15 cellular contexts compared by ENCODE assay signal in the genomic region with DNA sequence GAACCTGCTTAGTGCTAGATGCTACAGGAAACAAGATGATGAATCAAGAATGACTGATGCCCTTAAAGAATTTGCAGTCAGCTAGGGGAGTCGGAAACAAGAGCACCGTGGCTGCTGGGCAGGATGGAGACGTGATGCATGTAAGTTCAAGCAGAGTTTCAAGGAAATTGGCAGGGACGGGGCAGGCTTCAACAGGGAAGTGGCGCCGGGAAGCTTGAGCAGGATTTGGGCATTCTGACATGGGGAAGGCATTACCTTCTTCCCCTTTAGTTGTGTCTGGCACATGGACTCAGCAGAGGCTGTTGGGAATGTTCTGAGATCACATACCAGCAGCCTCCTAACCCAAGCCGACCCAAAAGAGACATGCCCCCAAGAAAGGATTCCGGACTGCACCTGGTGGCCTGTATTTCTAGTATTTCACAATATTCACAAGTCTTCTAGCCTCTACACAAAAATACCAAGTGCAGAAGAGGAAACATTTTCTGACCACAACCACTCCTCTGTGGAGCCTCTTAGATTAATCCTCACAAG.
A peak's percentile ranks its signal among the peaks of the same experiment; 100 is the strongest.
DNase-seq lines count a peak whose midpoint lies in the region; ATAC-seq, FAIRE-seq and TF ChIP-seq lines count a peak whose summit lies in the region.
"Had no signal": no experiment of that assay in that cellular context is flagged by ENCODE, and none has a peak within 500 bp of the region (broad histone marks: within the 10 kb centered on the region; RNA-seq: fewer than 3 reads in every experiment).

No MANE protein-coding gene starts in this region.

- H3K9me3 ChIP-seq in small intestine (ENCODE audit: control insufficient read depth, low read depth) (no peaks in the 10 kb centered on the region), esophagus muscularis mucosa (no peaks in the 10 kb centered on the region)
- H3K9me3 ChIP-seq: mucosa of descending colon had no signal

- peaks cover 3% of the 10 kb centered on the region for H3K36me3 Mint-ChIP-seq in activated T-helper 1 cell treated with anti-CD3 and anti-CD28 coated beads, Interleukin-12 subunit alpha, Interleukin-12 subunit beta, Interleukin-2, Interleukin-4 antibody, amounts not matched to agents 30 ng/mL and 10 ng/mL and 1 ng/mL, durations not matched to agents 14 hours and 24 hours and 36 hours (ENCODE audit: low read depth)

- no peak for TF ChIP-seq POLR2A in esophagus muscularis mucosa (IDR thresholded peaks at IDR 0.05; ENCODE audit: low read depth)

- H3K4me1 ChIP-seq in KMS-11 (ENCODE audit: low read depth, poor library complexity, severe bottlenecking) (peaks cover 32% of the 10 kb centered on the region), small intestine (ENCODE audit: control insufficient read depth in 2 of 2, insufficient read depth in 1 of 2, low read depth in 1 of 2, low read length in 1 of 2) (no peaks in the 10 kb centered on the region), esophagus muscularis mucosa (no peaks in the 10 kb centered on the region)

- FAIRE-seq in small intestine (lab: Jason Lieb, UNC): no peak
- FAIRE-seq: GM18507 had no signal

- peak overlapping the region; percentile 24 for H3K27ac Mint-ChIP-seq in activated T-helper 1 cell treated with anti-CD3 and anti-CD28 coated beads, Interleukin-12 subunit alpha, Interleukin-12 subunit beta, Interleukin-2, Interleukin-4 antibody, amounts not matched to agents 30 ng/mL and 10 ng/mL and 1 ng/mL, durations not matched to agents 14 hours and 24 hours and 36 hours
- H3K27ac Mint-ChIP-seq: activated T-helper 2 cell treated with anti-CD3 and anti-CD28 coated beads, Interferon-gamma antibody, Interleukin-2, Interleukin-4, amounts not matched to agents 10 μg/mL and 5 μg/mL and 100 μg/mL, durations not matched to agents 14 hours and 24 hours and 36 hours had no signal

- no peaks in the 10 kb centered on the region for H3K79me2 ChIP-seq in KMS-11 (ENCODE audit: insufficient read depth, low read depth)

- DNase-seq in EL: peak; percentile 15
- no peak for DNase-seq in activated T-helper 1 cell treated with anti-CD3 and anti-CD28 coated beads, Interleukin-12 subunit alpha, Interleukin-12 subunit beta, Interleukin-2, Interleukin-4 antibody, amounts not matched to agents 30 ng/mL and 10 ng/mL and 1 ng/mL, durations not matched to agents 14 hours and 24 hours and 36 hours (ENCODE audit: low spot score)
- peak; percentile 85 for DNase-seq in kidney tubule cell (ENCODE audit: low spot score)
- no peak for DNase-seq in small intestine
- DNase-seq in esophagus muscularis mucosa (ENCODE audit: extremely low spot score): no peak
- DNase-seq in mucosa of gallbladder (ENCODE audit: low spot score): no peak
- DNase-seq: mucosa of descending colon, NCI-H2227 treated with DMSO at 0.1 percent for 48 hours, RPMI8226, WERI-Rb-1 had no signal

- TF ChIP-seq CTCF in KMS-11 (conservative IDR thresholded peaks at IDR 0.05; ENCODE audit: low read depth, low read length) (no peak), esophagus muscularis mucosa (IDR thresholded peaks at IDR 0.05) (no peak)

- H3K4me1 Mint-ChIP-seq in activated T-helper 1 cell treated with anti-CD3 and anti-CD28 coated beads, Interleukin-12 subunit alpha, Interleukin-12 subunit beta, Interleukin-2, Interleukin-4 antibody, amounts not matched to agents 30 ng/mL and 10 ng/mL and 1 ng/mL, durations not matched to agents 14 hours and 24 hours and 36 hours (ENCODE audit: low read depth): peaks cover 19% of the 10 kb centered on the region
- H3K4me1 Mint-ChIP-seq: central memory CD8-positive, alpha-beta T cell had no signal

- peak overlapping the region; percentile 21; the same call in 1 of the 2 replicates for H3K4me2 ChIP-seq in KMS-11

- H3K4me3 Mint-ChIP-seq in activated T-helper 1 cell treated with anti-CD3 and anti-CD28 coated beads, Interleukin-12 subunit alpha, Interleukin-12 subunit beta, Interleukin-2, Interleukin-4 antibody, amounts not matched to agents 30 ng/mL and 10 ng/mL and 1 ng/mL, durations not matched to agents 14 hours and 24 hours and 36 hours: no peak overlapping the region
- H3K4me3 Mint-ChIP-seq: central memory CD8-positive, alpha-beta T cell had no signal

- WGBS in small intestine, 3 donors: 67 to 76% (median 68%) methylated on average over 8 of the region's 8 CpGs
- WGBS in esophagus muscularis mucosa: 70% methylated on average over 8 of the region's 8 CpGs

- H3K27me3 ChIP-seq in KMS-11 (ENCODE audit: insufficient read depth, low read depth) (no peaks in the 10 kb centered on the region), small intestine (ENCODE audit: control insufficient read depth in 2 of 2, insufficient read depth in 2 of 2, low read length in 2 of 2) (no peaks in the 10 kb centered on the region), esophagus muscularis mucosa (no peaks in the 10 kb centered on the region)

- no peak overlapping the region for H3K27ac ChIP-seq in KMS-11
- no peak overlapping the region for H3K27ac ChIP-seq in small intestine (ENCODE audit: low read depth in 1 of 2, low read length in 1 of 2)
- H3K27ac ChIP-seq in esophagus muscularis mucosa (replicated peaks in 1 of 4): no peak overlapping the region
- H3K27ac ChIP-seq: WERI-Rb-1 had no signal

- ATAC-seq in GM21576 (IDR thresholded peaks at IDR 0.05; ENCODE audit: unreplicated experiment): no peak
- ATAC-seq: mucosa of descending colon had no signal

- TF ChIP-seq EP300 in esophagus muscularis mucosa (IDR thresholded peaks at IDR 0.05): no peak

- intact Hi-C loops in activated T-helper 1 cell treated with anti-CD3 and anti-CD28 coated beads, Interleukin-12 subunit alpha, Interleukin-12 subunit beta, Interleukin-2, Interleukin-4 antibody, amounts not matched to agents 30 ng/mL and 10 ng/mL and 1 ng/mL, durations not matched to agents 14 hours and 24 hours and 36 hours (cut with micrococcal nuclease): no loop called here
- intact Hi-C loops in esophagus muscularis mucosa (cut with DNase I): no loop called here

- H3K36me3 ChIP-seq in KMS-11 (ENCODE audit: insufficient read depth): no peaks in the 10 kb centered on the region
- no peaks in the 10 kb centered on the region for H3K36me3 ChIP-seq in small intestine (ENCODE audit: control insufficient read depth in 2 of 2, insufficient read depth in 2 of 2, low read length in 2 of 2)
- H3K36me3 ChIP-seq in esophagus muscularis mucosa: no peaks in the 10 kb centered on the region
- H3K36me3 ChIP-seq: WERI-Rb-1 had no signal

- H3K9ac ChIP-seq in KMS-11: no peak overlapping the region; the same call in 1 of the 2 replicates

- peak overlapping the region; percentile 7; the same call in 1 of the 2 replicates for H2AFZ ChIP-seq in KMS-11 (ENCODE audit: low read depth)

- no peaks in the 10 kb centered on the region for H4K20me1 ChIP-seq in KMS-11 (ENCODE audit: insufficient read depth)

- H3K27me3 Mint-ChIP-seq in activated T-helper 1 cell treated with anti-CD3 and anti-CD28 coated beads, Interleukin-12 subunit alpha, Interleukin-12 subunit beta, Interleukin-2, Interleukin-4 antibody, amounts not matched to agents 30 ng/mL and 10 ng/mL and 1 ng/mL, durations not matched to agents 14 hours and 24 hours and 36 hours (ENCODE audit: insufficient read depth): peaks cover 8% of the 10 kb centered on the region

- peaks cover 3% of the 10 kb centered on the region for H3K9me3 Mint-ChIP-seq in activated T-helper 1 cell treated with anti-CD3 and anti-CD28 coated beads, Interleukin-12 subunit alpha, Interleukin-12 subunit beta, Interleukin-2, Interleukin-4 antibody, amounts not matched to agents 30 ng/mL and 10 ng/mL and 1 ng/mL, durations not matched to agents 14 hours and 24 hours and 36 hours
- H3K9me3 Mint-ChIP-seq: activated T-helper 2 cell treated with anti-CD3 and anti-CD28 coated beads, Interferon-gamma antibody, Interleukin-2, Interleukin-4, amounts not matched to agents 10 μg/mL and 5 μg/mL and 100 μg/mL, durations not matched to agents 14 hours and 24 hours and 36 hours; central memory CD8-positive, alpha-beta T cell had no signal

- H3K4me3 ChIP-seq in KMS-11 (IDR thresholded peaks at IDR 0.05; ENCODE audit: insufficient read depth, low read depth, low read length) (no peak overlapping the region), small intestine (ENCODE audit: low read depth in 1 of 2, low read length in 2 of 2) (no peak overlapping the region), esophagus muscularis mucosa (no peak overlapping the region)
- H3K4me3 ChIP-seq: mucosa of descending colon had no signal

Comparison
In these comparisons a context has a peak if more than half of its experiments do, and no peak if none do; other contexts are left out.
1. DNase-seq: peak in EL (single experiment) and kidney tubule cell (single experiment); none in activated T-helper 1 cell treated with anti-CD3 and anti-CD28 coated beads, Interleukin-12 subunit alpha, Interleukin-12 subunit beta, Interleukin-2, Interleukin-4 antibody, amounts not matched to agents 30 ng/mL and 10 ng/mL and 1 ng/mL, durations not matched to agents 14 hours and 24 hours and 36 hours (single experiment), small intestine (single experiment), esophagus muscularis mucosa (single experiment) and mucosa of gallbladder (single experiment).